In genomic region chr17:40351185-40352043, GRCh38 we compare ENCODE assay signal across 14 cellular contexts. TPM values are rescaled to one million over a fixed set of nuclear protein-coding genes. Genes with fewer than 3 reads are reported as not detected.
DNase-seq lines count a peak whose midpoint lies in the region; ATAC-seq and TF ChIP-seq lines count a peak whose summit lies in the region.
"Had no signal": no experiment of that assay in that cellular context is flagged by ENCODE, and none has a peak within 500 bp of the region (broad histone marks: within the 10 kb centered on the region; RNA-seq: fewer than 3 reads in every experiment).

No MANE protein-coding gene starts in this region.

- no peaks in the 10 kb centered on the region for H3K27me3 ChIP-seq in gastroesophageal sphincter
- H3K27me3 ChIP-seq: tibial artery had no signal

- ATAC-seq in gastroesophageal sphincter: no peak
- no peak for ATAC-seq in activated naive CD4-positive, alpha-beta T cell treated with anti-CD3 and anti-CD28 coated beads, Interleukin-2, amount 50 U/mL, for 72 hours
- no peak for ATAC-seq in GM21381 (IDR thresholded peaks at IDR 0.05; ENCODE audit: unreplicated experiment)

- H3K4me1 ChIP-seq in gastroesophageal sphincter: peaks cover 15 to 93% (median 60%) of the 10 kb centered on the region in 3 donors

- peaks cover 0 to 81% of the 10 kb centered on the region in 2 donors for H3K36me3 ChIP-seq in gastroesophageal sphincter

- no peaks in the 10 kb centered on the region for H3K9me3 Mint-ChIP-seq in activated naive CD4-positive, alpha-beta T cell treated with anti-CD3 and anti-CD28 coated beads, Interleukin-2, amount 50 U/mL, for 72 hours

- H3K36me3 Mint-ChIP-seq in activated naive CD4-positive, alpha-beta T cell treated with anti-CD3 and anti-CD28 coated beads, Interleukin-2, amount 50 U/mL, for 72 hours: no peaks in the 10 kb centered on the region

- no peak for TF ChIP-seq EP300 in gastroesophageal sphincter (IDR thresholded peaks at IDR 0.05)

- DNase-seq in NCI-H1694 treated with DMSO at 0.1 percent for 48 hours (lab: John Stamatoyannopoulos, UW): peak; percentile 60
- DNase-seq in NCI-H1694 (lab: John Stamatoyannopoulos, UW): no peak
- peak; percentile 52 for DNase-seq in NCI-H510A treated with DMSO at 0.1 percent for 48 hours (lab: John Stamatoyannopoulos, UW)
- DNase-seq in retina: peak; percentile 77
- DNase-seq in activated naive CD4-positive, alpha-beta T cell treated with anti-CD3 and anti-CD28 coated beads, Interleukin-2, amount 50 U/mL, for 72 hours (ENCODE audit: low spot score in 2 of 2): no peak
- no peak for DNase-seq in stimulated activated CD4-positive, alpha-beta T cell treated with anti-CD3 and anti-CD28 coated beads, Interleukin-2, amount 100 ng/mL, for 48 hours
- DNase-seq: activated T-cell treated with anti-CD3 and anti-CD28 coated beads, Interleukin-2, amount 50 U/mL, for 48 hours; foreskin melanocyte; NCI-H774; stimulated activated CD4-positive, alpha-beta T cell treated with anti-CD3 and anti-CD28 coated beads, Interleukin-4, amount 100 ng/mL, for 24 hours had no signal

- TF ChIP-seq CTCF in gastroesophageal sphincter (IDR thresholded peaks at IDR 0.05): no peak

- H3K9me3 ChIP-seq in gastroesophageal sphincter: no peaks in the 10 kb centered on the region
- H3K9me3 ChIP-seq: tibial artery had no signal

- WGBS in gastroesophageal sphincter (ENCODE audit: low coverage in 1 of 2), 2 donors: 53 to 71% methylated on average over 3 to 6 of the region's 31 CpGs

- peak overlapping the region in 1 of 2 donors; percentile 10 for H3K27ac Mint-ChIP-seq in activated naive CD4-positive, alpha-beta T cell treated with anti-CD3 and anti-CD28 coated beads, Interleukin-2, amount 50 U/mL, for 72 hours

- peak overlapping the region in 3 of 4 donors; percentile 57 to 97 (median 95) for H3K27ac ChIP-seq in gastroesophageal sphincter
- H3K27ac ChIP-seq: tibial artery had no signal

- no peak for TF ChIP-seq POLR2A in gastroesophageal sphincter (IDR thresholded peaks at IDR 0.05)

- no peak overlapping the region for H3K4me3 ChIP-seq in gastroesophageal sphincter
- H3K4me3 ChIP-seq: tibial artery had no signal

RNA-seq across cellular contexts. Expression of gene GJD3, which starts 13.1 kb away (rescaled TPM):
- 1 to 10 TPM in 1 of 4 donors, not detected in 3; 2.5 TPM for total RNA-seq in gastroesophageal sphincter
- total RNA-seq in activated naive CD4-positive, alpha-beta T cell treated with anti-CD3 and anti-CD28 coated beads, Interleukin-2, amount 50 U/mL, for 72 hours: not detected
- total RNA-seq: HT-29 had no signal

RNA-seq across cellular contexts. Expression of gene RARA, which starts 42.4 kb away (rescaled TPM):
- total RNA-seq in gastroesophageal sphincter: 10 to 100 TPM; 18.5 to 41.8 (median 28.5) TPM
- 10 to 100 TPM; 21.0 to 23.0 TPM for total RNA-seq in activated naive CD4-positive, alpha-beta T cell treated with anti-CD3 and anti-CD28 coated beads, Interleukin-2, amount 50 U/mL, for 72 hours

Comparison
In these comparisons a context has a peak if more than half of its experiments do, and no peak if none do; other contexts are left out.
1. DNase-seq: peak in NCI-H1694 treated with DMSO at 0.1 percent for 48 hours (single experiment), NCI-H510A treated with DMSO at 0.1 percent for 48 hours (single experiment) and retina (single experiment); none in NCI-H1694 (single experiment), activated naive CD4-positive, alpha-beta T cell treated with anti-CD3 and anti-CD28 coated beads, Interleukin-2, amount 50 U/mL, for 72 hours (0 of 2) and stimulated activated CD4-positive, alpha-beta T cell treated with anti-CD3 and anti-CD28 coated beads, Interleukin-2, amount 100 ng/mL, for 48 hours (0 of 2).